Comparison of ENCODE assay signal across 24 cellular contexts in the genomic region with DNA sequence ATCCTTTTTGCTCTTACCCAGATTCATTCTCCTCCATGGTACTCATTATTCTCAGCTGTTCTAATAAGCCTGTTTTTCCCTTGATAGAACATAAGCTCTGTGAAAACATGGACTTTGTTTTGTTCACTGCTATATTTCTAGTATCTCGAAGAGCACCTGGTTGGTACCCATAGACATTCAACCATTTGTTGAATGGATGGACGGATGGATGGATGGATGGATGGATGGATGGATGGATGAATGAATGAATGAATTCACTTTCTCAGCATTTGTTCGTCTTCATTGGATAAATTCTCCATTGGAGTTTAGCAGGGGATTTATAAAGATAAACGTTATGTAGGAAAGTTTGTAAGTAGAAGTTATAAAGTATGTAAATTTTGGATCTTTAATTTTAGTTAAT.
"Had no signal": no experiment of that assay in that cellular context is flagged by ENCODE, and none has a peak within 500 bp of the region (broad histone marks: within the 10 kb centered on the region; RNA-seq: fewer than 3 reads in every experiment).

No MANE protein-coding gene starts in this region.

- H3K36me3 Mint-ChIP-seq: activated CD4-positive, alpha-beta memory T cell treated with anti-CD3 and anti-CD28 coated beads for 36 hours; activated naive CD8-positive, alpha-beta T cell had no signal

- H3K9me3 Mint-ChIP-seq: activated CD4-positive, alpha-beta memory T cell treated with anti-CD3 and anti-CD28 coated beads for 36 hours; activated CD4-positive, alpha-beta T cell treated with anti-CD3 and anti-CD28 coated beads, Interleukin-2, amount 10 ng/mL, durations not matched to agents 7 days and 5 days; activated naive CD4-positive, alpha-beta T cell treated with anti-CD3 and anti-CD28 coated beads for 36 hours; activated T-cell treated with anti-CD3 and anti-CD28 coated beads, Interleukin-2, amount 50 U/mL, for 4 hours; activated T-helper 17 cell treated with anti-CD3 and anti-CD28 coated beads, Interleukin-2, amount 50 U/mL, for 72 hours had no signal

- H3K4me3 Mint-ChIP-seq: activated CD4-positive, alpha-beta memory T cell treated with anti-CD3 and anti-CD28 coated beads for 36 hours; activated CD4-positive, alpha-beta T cell treated with anti-CD3 and anti-CD28 coated beads, Interleukin-2, amount 10 ng/mL, durations not matched to agents 7 days and 5 days; activated naive CD4-positive, alpha-beta T cell treated with anti-CD3 and anti-CD28 coated beads for 36 hours; activated naive CD8-positive, alpha-beta T cell; activated T-cell treated with anti-CD3 and anti-CD28 coated beads, Interleukin-2, amount 50 U/mL, for 4 hours; activated T-helper 17 cell treated with anti-CD3 and anti-CD28 coated beads, Interleukin-2, amount 50 U/mL, for 72 hours had no signal

- H3K27ac Mint-ChIP-seq: activated CD4-positive, alpha-beta memory T cell treated with anti-CD3 and anti-CD28 coated beads for 36 hours; activated CD4-positive, alpha-beta T cell treated with anti-CD3 and anti-CD28 coated beads, Interleukin-2, amount 10 ng/mL, durations not matched to agents 7 days and 5 days; activated naive CD4-positive, alpha-beta T cell treated with anti-CD3 and anti-CD28 coated beads for 36 hours; activated naive CD8-positive, alpha-beta T cell; activated T-helper 17 cell treated with anti-CD3 and anti-CD28 coated beads, Interleukin-2, amount 50 U/mL, for 72 hours had no signal

- H3K27ac ChIP-seq: Peyer's patch, RWPE1, SJCRH30, VCaP had no signal

- H3K4me1 Mint-ChIP-seq: activated T-helper 17 cell treated with anti-CD3 and anti-CD28 coated beads, Interleukin-2, amount 50 U/mL, for 72 hours had no signal

- DNase-seq: activated CD4-positive, alpha-beta memory T cell treated with anti-CD3 and anti-CD28 coated beads for 36 hours; activated CD4-positive, alpha-beta T cell treated with anti-CD3 and anti-CD28 coated beads, Interleukin-2, amount 10 ng/mL, durations not matched to agents 7 days and 5 days; activated CD4-positive, CD25-positive, alpha-beta regulatory T cell; activated CD8-positive, alpha-beta memory T cell treated with anti-CD3 and anti-CD28 coated beads for 24 hours; activated gamma-delta T cell; activated naive CD4-positive, alpha-beta T cell treated with anti-CD3 and anti-CD28 coated beads for 36 hours; activated T-cell treated with anti-CD3 and anti-CD28 coated beads, Interleukin-2, amount 50 U/mL, for 4 hours; amygdala; Kasumi-1; KBM-7; NCI-H1048; NCI-H187 treated with DMSO at 0.1 percent for 48 hours; NCI-H2081 treated with DMSO at 0.1 percent for 48 hours; NCI-H2171 treated with DMSO at 0.1 percent for 48 hours; NCI-H526 treated with DMSO at 0.1 percent for 48 hours; Peyer's patch; Right ventricle myocardium superior; SJCRH30; SK-N-SH; T-helper 1 cell had no signal
